Comparison of ENCODE assay signal across 2 cellular contexts in genomic region chr12:108888031-108888430, GRCh38.
TF ChIP-seq lines count a peak whose summit lies in the region.

No MANE protein-coding gene starts in this region.

TF ChIP-seq in liver, 16 proteins besides CTCF, POLR2A, EP300 and RAD21 (continued from another document):
- TF ChIP-seq MAX (IDR thresholded peaks at IDR 0.05): peak; percentile 21
- no peak for TF ChIP-seq ATF3 (IDR thresholded peaks at IDR 0.05)
- TF ChIP-seq YY1 (IDR thresholded peaks at IDR 0.05): peak; percentile 3
- TF ChIP-seq SP1 (IDR thresholded peaks at IDR 0.05): peak; percentile 29
- TF ChIP-seq RXRA (IDR thresholded peaks at IDR 0.05): peak; percentile 87 to 88
- peak; percentile 53 to 63 for TF ChIP-seq HNF4A (conservative IDR thresholded peaks at IDR 0.05)

TF ChIP-seq in HepG2, 621 proteins besides CTCF, POLR2A, EP300 and RAD21 (continued from another document):
- TF ChIP-seq PRDM10 (CRISPR knock-in tag; IDR thresholded peaks at IDR 0.05; ENCODE audit: low read depth) (no peak), ZSCAN5A (CRISPR knock-in tag; IDR thresholded peaks at IDR 0.05; ENCODE audit: borderline replicate concordance) (no peak), SP4 (CRISPR knock-in tag; IDR thresholded peaks at IDR 0.05) (no peak), ZNF558 (CRISPR knock-in tag; IDR thresholded peaks at IDR 0.05; ENCODE audit: borderline replicate concordance) (no peak), ZSCAN12 (CRISPR knock-in tag; IDR thresholded peaks at IDR 0.05) (no peak), ZBTB49 (CRISPR knock-in tag; IDR thresholded peaks at IDR 0.05; ENCODE audit: borderline replicate concordance) (no peak)
TF ChIP-seq in HepG2: peak in this region for 0.
